Comparison of ENCODE assay signal across 15 cellular contexts in the genomic region with DNA sequence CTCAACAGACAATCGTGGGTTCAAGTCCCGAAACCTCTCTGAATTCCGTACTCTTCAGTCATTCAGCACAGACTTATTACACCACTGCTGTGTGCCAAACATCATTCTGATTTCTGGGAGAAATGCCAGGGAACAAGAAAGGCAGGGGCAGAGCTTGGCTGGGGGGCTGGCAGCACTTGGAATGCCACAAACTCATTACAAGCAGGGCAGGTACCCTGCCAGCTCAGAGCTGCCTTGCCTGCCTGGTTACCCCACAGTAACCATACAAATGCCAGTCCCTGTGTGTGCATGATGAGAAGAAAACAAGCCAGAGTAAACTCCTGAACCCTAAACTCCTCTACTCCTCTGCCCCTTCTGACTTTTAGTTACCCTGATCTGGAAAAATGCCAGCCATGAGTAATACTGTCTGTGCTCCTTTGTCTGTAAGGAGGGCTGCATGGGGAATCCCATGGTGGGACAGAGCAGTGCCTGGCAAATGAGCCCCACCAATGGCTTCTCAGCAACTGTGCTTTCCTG. TPM values are rescaled to one million over a fixed set of nuclear protein-coding genes. Genes with fewer than 3 reads are reported as not detected.
DNase-seq lines count a peak whose midpoint lies in the region; ATAC-seq and TF ChIP-seq lines count a peak whose summit lies in the region.
"Had no signal": no experiment of that assay in that cellular context is flagged by ENCODE, and none has a peak within 500 bp of the region (broad histone marks: within the 10 kb centered on the region; RNA-seq: fewer than 3 reads in every experiment).

No MANE protein-coding gene starts in this region.

- no peaks in the 10 kb centered on the region for H3K9me3 ChIP-seq in T-helper 17 cell (ENCODE audit: control insufficient read depth, low read length, poor library complexity, severe bottlenecking)

- DNase-seq in AG10803 (ENCODE audit: low read depth) (peak; percentile 46), LHCN-M2 (ENCODE audit: low read depth) (peak; percentile 67), astrocyte of the spinal cord (ENCODE audit: low read depth, low spot score) (peak; percentile 43), kidney glomerular epithelial cell (lab: John Stamatoyannopoulos, UW) (peak; percentile 95), HCEC 1CT (no peak), T-helper 17 cell (no peak), glutamatergic neuron (no peak)
- no peak for DNase-seq in naive thymus-derived CD8-positive, alpha-beta T cell
- DNase-seq: activated CD4-positive, alpha-beta T cell treated with anti-CD3 and anti-CD28 coated beads for 1 hour; activated T-cell treated with anti-CD3 and anti-CD28 coated beads, Interleukin-2, amount 50 U/mL, for 72 hours; left cardiac atrium; NCI-H524; stimulated activated CD4-positive, alpha-beta T cell treated with anti-CD3 and anti-CD28 coated beads, Interleukin-15, amount 100 ng/mL, for 24 hours had no signal

- POLR2A ChIA-PET in naive thymus-derived CD8-positive, alpha-beta T cell (lab: Charles Lee), result interaction anchor here (1.0 to 25.5 kb wide), 5 partner anchors 12 to 107 kb away, joined by 3 to 2390 read pairs (median 7); partner anchors contain the start of genes CARNS1, CLCF1, POLD4 and PTPRCAP

- H3K4me1 Mint-ChIP-seq in T-helper 17 cell (peaks cover 26% of the 10 kb centered on the region), glutamatergic neuron (ENCODE audit: low read depth, unreplicated experiment) (peaks cover 14% of the 10 kb centered on the region)
- H3K4me1 Mint-ChIP-seq in naive thymus-derived CD8-positive, alpha-beta T cell, result peaks cover 14 to 30% (median 24%) of the 10 kb centered on the region in 4 donors

- TF ChIP-seq CTCF in AG10803 (conservative IDR thresholded peaks at IDR 0.05; ENCODE audit: low read length) (no peak), astrocyte of the spinal cord (IDR thresholded peaks at IDR 0.05; ENCODE audit: low read depth, low read length) (no peak), glutamatergic neuron (IDR thresholded peaks at IDR 0.05; ENCODE audit: partially characterized antibody, unreplicated experiment) (no peak)

- no peak for ATAC-seq in T-helper 17 cell
- ATAC-seq in naive thymus-derived CD8-positive, alpha-beta T cell, result no peak
- ATAC-seq: activated T-cell treated with anti-CD3 and anti-CD28 coated beads, Interleukin-2, amount 50 U/mL, for 72 hours had no signal

- no peak overlapping the region for H3K4me3 Mint-ChIP-seq in T-helper 17 cell
- H3K4me3 Mint-ChIP-seq in glutamatergic neuron (ENCODE audit: unreplicated experiment), result no peak overlapping the region
- no peak overlapping the region for H3K4me3 Mint-ChIP-seq in naive thymus-derived CD8-positive, alpha-beta T cell
- H3K4me3 Mint-ChIP-seq: activated T-cell treated with anti-CD3 and anti-CD28 coated beads, Interleukin-2, amount 50 U/mL, for 72 hours; CD14-positive monocyte had no signal

- H3K27ac Mint-ChIP-seq in T-helper 17 cell, result no peak overlapping the region
- no peak overlapping the region for H3K27ac Mint-ChIP-seq in glutamatergic neuron (ENCODE audit: unreplicated experiment)
- H3K27ac Mint-ChIP-seq in naive thymus-derived CD8-positive, alpha-beta T cell, result peak overlapping the region in 2 of 10 donors; percentile 62 to 75
- H3K27ac Mint-ChIP-seq: activated T-cell treated with anti-CD3 and anti-CD28 coated beads, Interleukin-2, amount 50 U/mL, for 72 hours; CD14-positive monocyte had no signal

- H3K36me3 Mint-ChIP-seq in T-helper 17 cell (ENCODE audit: low read depth) (no peaks in the 10 kb centered on the region), glutamatergic neuron (ENCODE audit: unreplicated experiment) (no peaks in the 10 kb centered on the region)
- H3K36me3 Mint-ChIP-seq in naive thymus-derived CD8-positive, alpha-beta T cell, result no peaks in the 10 kb centered on the region

- in situ Hi-C loops in astrocyte of the spinal cord (cut with HindIII; ENCODE audit: low sequenced_read_pairs), result no loop called here

- no peaks in the 10 kb centered on the region for H3K27me3 Mint-ChIP-seq in T-helper 17 cell
- H3K27me3 Mint-ChIP-seq in glutamatergic neuron (ENCODE audit: unreplicated experiment), result peaks cover 17% of the 10 kb centered on the region
- peaks cover 0 to 2% (median 0%) of the 10 kb centered on the region in 5 donors for H3K27me3 Mint-ChIP-seq in naive thymus-derived CD8-positive, alpha-beta T cell

- H3K9me3 Mint-ChIP-seq in glutamatergic neuron (ENCODE audit: unreplicated experiment), result no peaks in the 10 kb centered on the region
- no peaks in the 10 kb centered on the region for H3K9me3 Mint-ChIP-seq in naive thymus-derived CD8-positive, alpha-beta T cell
- H3K9me3 Mint-ChIP-seq: activated T-cell treated with anti-CD3 and anti-CD28 coated beads, Interleukin-2, amount 50 U/mL, for 72 hours had no signal

- no peak overlapping the region for H3K4me3 ChIP-seq in AG10803 (ENCODE audit: low read length)
- H3K4me3 ChIP-seq in astrocyte of the spinal cord (ENCODE audit: low read depth, low read length), result no peak overlapping the region

RNA-seq across cellular contexts. Expression of gene RAD9A, which starts 6.9 kb away (rescaled TPM):
- total RNA-seq in LHCN-M2 (2014; rRNA removed) (6.7 and 12.3 TPM in 2 replicates), T-helper 17 cell (10 to 100 TPM; 21.5 to 40.5 TPM), glutamatergic neuron (ENCODE audit: unreplicated experiment) (12.1 TPM)
- polyA plus RNA-seq in LHCN-M2 (2012), result 8.1 TPM
- total RNA-seq in naive thymus-derived CD8-positive, alpha-beta T cell, result 10 to 100 TPM; 47.3 to 58.1 TPM
- polyA plus RNA-seq in naive thymus-derived CD8-positive, alpha-beta T cell, result 1 to 10 TPM; 6.5 to 9.4 (median 6.6) TPM

RNA-seq across cellular contexts. Expression of gene CLCF1, which starts 11.5 kb away (rescaled TPM):
- total RNA-seq in LHCN-M2 (2014; rRNA removed), result 16.1 and 19.8 TPM in 2 replicates
- polyA plus RNA-seq in LHCN-M2 (2012), result 9.9 TPM
- 1 to 10 TPM; 7.3 to 7.5 TPM for total RNA-seq in T-helper 17 cell
- not detected for total RNA-seq in glutamatergic neuron (ENCODE audit: unreplicated experiment)
- 1 to 10 TPM; 1.1 to 1.5 TPM for total RNA-seq in naive thymus-derived CD8-positive, alpha-beta T cell
- polyA plus RNA-seq in naive thymus-derived CD8-positive, alpha-beta T cell, result under 1 TPM in 1 of 3 donors, not detected in 2; 0.58 TPM

RNA-seq across cellular contexts. Expression of gene PPP1CA, which starts 16.7 kb away (rescaled TPM):
- 239 and 247 TPM in 2 replicates for total RNA-seq in LHCN-M2 (2014; rRNA removed)
- polyA plus RNA-seq in LHCN-M2 (2012), result 290 TPM
- total RNA-seq in T-helper 17 cell, result 100 to 1,000 TPM; 133 to 146 TPM
- total RNA-seq in glutamatergic neuron (ENCODE audit: unreplicated experiment), result 163 TPM
- total RNA-seq in naive thymus-derived CD8-positive, alpha-beta T cell, result 100 to 1,000 TPM; 141 to 146 TPM
- polyA plus RNA-seq in naive thymus-derived CD8-positive, alpha-beta T cell, result 100 to 1,000 TPM; 357 to 518 (median 403) TPM

RNA-seq across cellular contexts. Expression of gene TBC1D10C, which starts 19.0 kb away (rescaled TPM):
- not detected in 2 replicates for total RNA-seq in LHCN-M2 (2014; rRNA removed)
- polyA plus RNA-seq in LHCN-M2 (2012), result 0.13 TPM
- 100 to 1,000 TPM; 251 to 262 TPM for total RNA-seq in T-helper 17 cell
- total RNA-seq in glutamatergic neuron (ENCODE audit: unreplicated experiment), result not detected
- 100 to 1,000 TPM; 403 to 419 TPM for total RNA-seq in naive thymus-derived CD8-positive, alpha-beta T cell
- 100 to 1,000 TPM; 231 to 307 (median 251) TPM for polyA plus RNA-seq in naive thymus-derived CD8-positive, alpha-beta T cell
- total RNA-seq: chondrocyte had no signal

RNA-seq across cellular contexts. Expression of gene CARNS1, which starts 30.6 kb away (rescaled TPM):
- total RNA-seq in LHCN-M2 (2014; rRNA removed) (0.32 and 0.40 TPM in 2 replicates), T-helper 17 cell (1 to 10 TPM; 4.5 to 7.5 TPM), glutamatergic neuron (ENCODE audit: unreplicated experiment) (0.07 TPM)
- polyA plus RNA-seq in LHCN-M2 (2012), result 0.45 TPM
- 10 to 100 TPM; 18.5 to 21.2 TPM for total RNA-seq in naive thymus-derived CD8-positive, alpha-beta T cell
- polyA plus RNA-seq in naive thymus-derived CD8-positive, alpha-beta T cell, result 1 to 10 TPM; 2.2 to 3.7 (median 2.3) TPM
- polyA plus RNA-seq: CD14-positive monocyte had no signal

Comparison
In these comparisons a context has a peak if more than half of its experiments do, and no peak if none do; other contexts are left out.
1. DNase-seq: peak in AG10803 (single experiment), LHCN-M2 (single experiment), astrocyte of the spinal cord (single experiment) and kidney glomerular epithelial cell (single experiment); none in HCEC 1CT (single experiment), T-helper 17 cell (0 of 3), glutamatergic neuron (single experiment) and naive thymus-derived CD8-positive, alpha-beta T cell (0 of 10).